Comparison of ENCODE assay signal across 2 cellular contexts in the genomic region with DNA sequence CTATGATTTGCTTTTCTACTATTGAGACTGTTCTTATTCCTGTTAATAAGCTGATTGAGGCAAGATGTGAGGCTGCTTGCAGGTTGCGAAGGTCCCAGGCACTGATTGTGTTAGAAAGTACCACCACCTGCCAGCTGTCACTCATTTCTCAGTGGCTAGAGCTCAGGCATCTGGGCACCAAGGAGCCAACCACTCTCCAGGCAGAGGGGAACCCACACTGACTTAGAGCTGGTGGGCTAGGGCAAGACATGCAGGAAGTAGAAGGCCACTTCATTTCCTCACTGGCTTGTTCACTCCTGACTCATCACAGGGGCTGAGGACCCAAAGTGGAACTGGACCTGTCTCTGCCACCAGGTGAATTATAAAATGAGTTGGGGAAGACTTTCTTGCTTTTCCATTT.
TF ChIP-seq lines count a peak whose summit lies in the region.

No MANE protein-coding gene starts in this region.

TF ChIP-seq in GM23338, 12 proteins besides CTCF, POLR2A, EP300 and RAD21:
- no peak for TF ChIP-seq NANOG (IDR thresholded peaks at IDR 0.05; ENCODE audit: borderline replicate concordance)

TF ChIP-seq in H1, 55 proteins besides CTCF, POLR2A, EP300 and RAD21:
- TF ChIP-seq CHD7 (IDR thresholded peaks at IDR 0.05; ENCODE audit: insufficient replicate concordance, low read length) (no peak), SP4 (IDR thresholded peaks at IDR 0.05; ENCODE audit: low read length) (no peak), TBP (IDR thresholded peaks at IDR 0.05; ENCODE audit: low read depth, low read length) (no peak), BCL11A (IDR thresholded peaks at IDR 0.05; ENCODE audit: low read depth in 2 of 2, low read length in 2 of 2) (no peak), SIN3A (conservative IDR thresholded peaks at IDR 0.05 in 1 of 2, IDR thresholded peaks at IDR 0.05 in 1 of 2; ENCODE audit: low read depth in 1 of 2, low read length in 2 of 2) (no peak), SUZ12 (IDR thresholded peaks at IDR 0.05; ENCODE audit: low read length) (no peak), POLR2AphosphoS5 (IDR thresholded peaks at IDR 0.05; ENCODE audit: low read depth, low read length) (no peak), CEBPB (IDR thresholded peaks at IDR 0.05; ENCODE audit: low read depth, low read length) (no peak), HDAC2 (IDR thresholded peaks at IDR 0.05; ENCODE audit: borderline replicate concordance in 1 of 2, low read depth in 2 of 2, low read length in 2 of 2) (no peak), BACH1 (IDR thresholded peaks at IDR 0.05; ENCODE audit: low read length) (no peak), SP2 (IDR thresholded peaks at IDR 0.05; ENCODE audit: low read length) (no peak), TAF1 (IDR thresholded peaks at IDR 0.05; ENCODE audit: low read depth, low read length) (no peak), KDM1A (IDR thresholded peaks at IDR 0.05; ENCODE audit: borderline replicate concordance, low read length) (no peak), RNF2 (IDR thresholded peaks at IDR 0.05; ENCODE audit: borderline replicate concordance, low read depth, low read length, missing control alignments, poor library complexity, severe bottlenecking) (no peak), ATF2 (IDR thresholded peaks at IDR 0.05; ENCODE audit: low read length) (no peak), SIRT6 (IDR thresholded peaks at IDR 0.05; ENCODE audit: low read length) (no peak), JUN (IDR thresholded peaks at IDR 0.05; ENCODE audit: low read depth, low read length) (no peak), TAF7 (optimal IDR thresholded peaks at IDR 0.05; ENCODE audit: borderline replicate concordance, low read depth, low read length) (no peak)
- TF ChIP-seq, protein P1, sequence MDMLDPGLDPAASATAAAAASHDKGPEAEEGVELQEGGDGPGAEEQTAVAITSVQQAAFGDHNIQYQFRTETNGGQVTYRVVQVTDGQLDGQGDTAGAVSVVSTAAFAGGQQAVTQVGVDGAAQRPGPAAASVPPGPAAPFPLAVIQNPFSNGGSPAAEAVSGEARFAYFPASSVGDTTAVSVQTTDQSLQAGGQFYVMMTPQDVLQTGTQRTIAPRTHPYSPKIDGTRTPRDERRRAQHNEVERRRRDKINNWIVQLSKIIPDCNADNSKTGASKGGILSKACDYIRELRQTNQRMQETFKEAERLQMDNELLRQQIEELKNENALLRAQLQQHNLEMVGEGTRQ (IDR thresholded peaks at IDR 0.05; ENCODE audit: low read length) = no peak
